Comparison of ENCODE assay signal across 1 cellular context in the genomic region with DNA sequence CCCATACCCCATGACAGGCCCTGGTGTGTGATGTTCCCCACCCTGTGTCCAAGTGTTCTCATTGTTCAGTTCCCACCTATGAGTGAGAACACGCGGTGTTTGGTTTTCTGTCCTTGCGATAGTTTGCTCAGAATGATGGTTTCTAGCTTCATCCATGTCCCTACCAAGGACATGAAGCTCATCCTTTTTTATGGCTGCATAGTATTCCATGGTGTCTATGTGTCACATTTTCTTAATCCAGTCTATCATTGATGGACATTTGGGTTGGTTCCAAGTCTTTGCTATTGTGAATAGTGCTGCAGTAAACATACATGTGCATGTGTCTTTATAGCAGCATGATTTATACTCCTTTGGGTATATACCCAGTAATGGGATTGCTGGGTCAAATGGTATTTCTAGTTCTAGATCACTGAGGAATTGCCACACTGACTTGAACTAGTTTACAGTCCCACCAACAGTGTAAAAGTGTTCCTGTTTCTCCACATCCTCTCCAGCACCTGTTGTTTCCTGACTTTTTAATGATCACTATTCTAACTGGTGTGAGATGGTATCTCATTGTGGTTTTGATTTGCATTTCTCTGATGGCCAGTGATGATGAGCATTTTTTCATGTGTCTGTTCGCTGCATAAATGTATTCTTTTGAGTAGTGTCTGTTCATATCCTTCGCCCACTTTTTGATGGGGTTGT.
A peak's percentile ranks its signal among the peaks of the same experiment; 100 is the strongest.
TF ChIP-seq lines count a peak whose summit lies in the region.

No MANE protein-coding gene starts in this region.

TF ChIP-seq in WTC11, 78 proteins besides CTCF, POLR2A, EP300 and RAD21:
- TF ChIP-seq GTF2I (CRISPR knock-in tag; conservative IDR thresholded peaks at IDR 0.05) (0 out of 2 replicates have a peak, but pooled peaks have one; percentile 17), ZNF317 (CRISPR knock-in tag; IDR thresholded peaks at IDR 0.05; ENCODE audit: borderline replicate concordance, low read depth) (0 out of 2 replicates have a peak, but pooled peaks have one; percentile 71)
TF ChIP-seq in WTC11: peak in this region for 2; not testable (repeated sequence) for 76.
